7 cellular contexts compared by ENCODE assay signal in the genomic region with DNA sequence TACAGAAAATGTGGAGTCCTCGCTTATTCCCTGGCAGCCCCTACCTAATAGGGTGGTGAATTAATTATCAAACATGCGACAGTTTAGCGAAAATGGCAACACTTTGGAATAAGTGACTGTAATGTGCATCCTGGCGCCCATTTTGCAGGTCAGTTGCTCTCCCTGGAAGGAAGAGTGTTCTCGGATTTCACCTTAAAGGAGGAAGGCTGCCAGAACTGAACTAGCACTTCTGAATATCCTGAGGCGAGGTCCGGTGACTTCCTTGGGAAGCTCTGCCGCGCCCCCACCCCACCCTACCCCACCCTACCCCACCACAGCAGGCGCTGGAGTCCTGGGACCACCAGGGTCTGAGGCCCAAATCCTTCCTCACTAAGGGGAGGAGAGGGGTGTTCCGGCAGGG. TPM values are rescaled to one million over a fixed set of nuclear protein-coding genes. Genes with fewer than 3 reads are reported as not detected.
DNase-seq lines count a peak whose midpoint lies in the region; ATAC-seq, FAIRE-seq and TF ChIP-seq lines count a peak whose summit lies in the region.
"Not testable (repeated sequence)": the region's sequence is repeated elsewhere in the genome, so short reads cannot be mapped to it uniquely, and the experiment has no call there.

A gene (plus strand): TSS at position 301 of the 400 bp plus-strand sequence. CDS start 245 bp downstream, outside the sequence.

- H3K27ac ChIP-seq in astrocyte (ENCODE audit: low read depth, low read length); cardiac muscle cell; thyroid gland: not testable (repeated sequence)

- H3K4me1 Mint-ChIP-seq in IgD-negative memory B cell; activated B cell treated with CpG ODN at 0.5 μM for 24 hours; astrocyte (ENCODE audit: low read depth, unreplicated experiment); osteocyte (ENCODE audit: unreplicated experiment): not testable (repeated sequence)

- not testable (repeated sequence) for H3K4me3 Mint-ChIP-seq in IgD-negative memory B cell; activated B cell treated with CpG ODN at 0.5 μM for 24 hours; astrocyte (ENCODE audit: unreplicated experiment); osteocyte (ENCODE audit: unreplicated experiment)

- H3K79me2 ChIP-seq in astrocyte (ENCODE audit: insufficient read depth, low read length), result not testable (repeated sequence)

- H3K4me2 ChIP-seq in astrocyte (ENCODE audit: low read length), result not testable (repeated sequence)

- ATAC-seq in activated B cell treated with CpG ODN at 0.5 μM for 24 hours (ENCODE audit: low read depth), result not testable (repeated sequence)

- H3K36me3 ChIP-seq in astrocyte (ENCODE audit: insufficient read depth, low read length); cardiac muscle cell; thyroid gland: not testable (repeated sequence)

- 93 to 96% methylated on average over 3 to 4 of the region's 11 CpGs for WGBS in thyroid gland, 2 donors

- POLR2A ChIA-PET in activated B cell treated with CpG ODN at 0.5 μM for 24 hours (lab: Charles Lee), result not testable (repeated sequence)

- H3K4me3 ChIP-seq in astrocyte (ENCODE audit: insufficient read depth, low read depth, low read length); cardiac muscle cell; mononuclear cell (ENCODE audit: low read length); thyroid gland (replicated peaks in 1 of 3): not testable (repeated sequence)

- H3K4me1 ChIP-seq in astrocyte (ENCODE audit: insufficient read depth, low read length); cardiac muscle cell (ENCODE audit: low read depth); mononuclear cell (ENCODE audit: insufficient read depth, low read length); thyroid gland: not testable (repeated sequence)

- not testable (repeated sequence) for DNase-seq in activated B cell treated with CpG ODN at 0.5 μM for 24 hours; astrocyte (ENCODE audit: low read depth); cardiac muscle cell (ENCODE audit: low read depth in 1 of 2, low spot score in 1 of 2); osteocyte (ENCODE audit: extremely low spot score, unreplicated experiment); thyroid gland

- not testable (repeated sequence) for H3K9me3 ChIP-seq in astrocyte (ENCODE audit: insufficient read depth, low read depth, low read length); cardiac muscle cell (ENCODE audit: low read depth); mononuclear cell (ENCODE audit: low read depth, low read length); thyroid gland

- not testable (repeated sequence) for H4K20me1 ChIP-seq in astrocyte (ENCODE audit: insufficient read depth, low read length)

- H3K27me3 Mint-ChIP-seq in IgD-negative memory B cell; activated B cell treated with CpG ODN at 0.5 μM for 24 hours; astrocyte (ENCODE audit: low read depth, unreplicated experiment); osteocyte (ENCODE audit: unreplicated experiment): not testable (repeated sequence)

- not testable (repeated sequence) for H3K9me3 Mint-ChIP-seq in IgD-negative memory B cell; activated B cell treated with CpG ODN at 0.5 μM for 24 hours; astrocyte (ENCODE audit: unreplicated experiment); osteocyte (ENCODE audit: unreplicated experiment)

- not testable (repeated sequence) for H2AFZ ChIP-seq in astrocyte (ENCODE audit: low read depth, low read length)

- not testable (repeated sequence) for H3K36me3 Mint-ChIP-seq in IgD-negative memory B cell; activated B cell treated with CpG ODN at 0.5 μM for 24 hours (ENCODE audit: low read depth); astrocyte (ENCODE audit: low read depth, unreplicated experiment); osteocyte (ENCODE audit: unreplicated experiment)

- not testable (repeated sequence) for H3K27ac Mint-ChIP-seq in IgD-negative memory B cell; activated B cell treated with CpG ODN at 0.5 μM for 24 hours; astrocyte (ENCODE audit: unreplicated experiment); osteocyte (ENCODE audit: unreplicated experiment)

- FAIRE-seq in astrocyte (lab: Jason Lieb, UNC), result not testable (repeated sequence)

- H3K9ac ChIP-seq in astrocyte (ENCODE audit: low read length), result not testable (repeated sequence)

- CTCF ChIA-PET in activated B cell treated with CpG ODN at 0.5 μM for 24 hours (lab: Charles Lee), result not testable (repeated sequence)

- TF ChIP-seq POLR2A in thyroid gland (IDR thresholded peaks at IDR 0.05), result not testable (repeated sequence)

- TF ChIP-seq CTCF in activated B cell treated with CpG ODN at 0.5 μM for 24 hours (IDR thresholded peaks at IDR 0.05); astrocyte (IDR thresholded peaks at IDR 0.05; ENCODE audit: insufficient read depth, low read depth, low read length); cardiac muscle cell (IDR thresholded peaks at IDR 0.05; ENCODE audit: low read depth, low read length); osteocyte (IDR thresholded peaks at IDR 0.05); thyroid gland (IDR thresholded peaks at IDR 0.05): not testable (repeated sequence)

- H3K27me3 ChIP-seq in astrocyte (ENCODE audit: insufficient read depth, low read length); cardiac muscle cell; mononuclear cell (ENCODE audit: insufficient read depth, low read length); thyroid gland: not testable (repeated sequence)

- intact Hi-C loops in activated B cell treated with CpG ODN at 0.5 μM for 24 hours (cut with micrococcal nuclease); thyroid gland (cut with DNase I): not testable (repeated sequence)

RNA-seq across cellular contexts. Expression of the gene that starts here (rescaled TPM):
- polyA plus RNA-seq in IgD-negative memory B cell, result 12.2 TPM
- total RNA-seq in activated B cell treated with CpG ODN at 0.5 μM for 24 hours, result 23.5 and 31.2 TPM in 2 replicates
- total RNA-seq in astrocyte, result 10.7 and 12.3 TPM in 2 replicates
- total RNA-seq in cardiac muscle cell, result 11.7 and 18.5 TPM in 2 replicates
- 17.5 and 20.5 TPM in 2 replicates for polyA plus RNA-seq in cardiac muscle cell
- total RNA-seq in mononuclear cell, result 24.1 TPM
- 16.8 and 19.0 TPM in 2 replicates for total RNA-seq in osteocyte
- 10 to 100 TPM in 3 of 4 donors, 1 to 10 TPM in 1; 9.4 to 17.6 (median 16.0) TPM for total RNA-seq in thyroid gland
